20 cellular contexts compared by ENCODE assay signal in the genomic region with DNA sequence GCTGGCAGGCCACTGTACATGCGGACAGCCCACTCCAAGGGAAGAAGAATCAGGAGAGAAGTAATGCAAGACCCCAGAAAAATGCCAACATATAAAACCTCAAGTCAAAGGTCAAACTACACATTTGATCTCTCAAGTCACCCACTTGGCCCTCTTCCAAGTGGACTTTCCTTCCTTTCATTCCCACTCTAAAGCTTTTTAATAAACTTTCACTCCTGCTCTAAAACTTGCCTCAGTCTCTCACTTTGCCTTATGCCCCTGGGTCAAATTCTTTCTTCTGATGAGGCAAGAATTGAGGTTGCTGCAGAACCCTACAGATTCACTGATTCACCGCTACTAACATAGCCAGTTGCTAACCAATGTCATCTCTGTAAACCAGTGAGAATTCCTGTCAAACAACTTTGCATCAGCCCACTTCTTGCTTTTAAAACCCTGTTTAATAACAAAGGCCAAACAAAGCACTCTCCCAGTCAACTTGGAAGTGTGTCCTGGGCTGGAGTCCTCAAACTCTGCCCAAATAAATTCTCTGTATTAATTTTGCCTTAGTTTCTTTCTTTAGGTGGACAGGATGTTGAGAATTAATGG. TPM values are rescaled to one million over a fixed set of nuclear protein-coding genes. Genes with fewer than 3 reads are reported as not detected.
A peak's percentile ranks its signal among the peaks of the same experiment; 100 is the strongest.
DNase-seq lines count a peak whose midpoint lies in the region; ATAC-seq and TF ChIP-seq lines count a peak whose summit lies in the region.
"Had no signal": no experiment of that assay in that cellular context is flagged by ENCODE, and none has a peak within 500 bp of the region (broad histone marks: within the 10 kb centered on the region; RNA-seq: fewer than 3 reads in every experiment).

No MANE protein-coding gene starts in this region.

- intact Hi-C loops in mammary epithelial cell (cut with micrococcal nuclease) (no loop called here), breast epithelium (cut with DNase I; ENCODE audit: low total_unique reads) (no loop called here), esophagus muscularis mucosa (cut with DNase I) (loop anchor here (10.0 kb wide), 1 partner anchor 176 kb away; no protein-coding TSS in a partner anchor)
- intact Hi-C loops in CD4-positive, alpha-beta T cell (cut with DNase I, micrococcal nuclease), result no loop called here

- dilution Hi-C loops in mammary epithelial cell (cut with HindIII; ENCODE audit: low sequenced_read_pairs), result no loop called here

- H3K27me3 ChIP-seq in mammary epithelial cell (ENCODE audit: insufficient read depth, low read length) (no peaks in the 10 kb centered on the region), breast epithelium (no peaks in the 10 kb centered on the region), esophagus muscularis mucosa (no peaks in the 10 kb centered on the region)
- no peaks in the 10 kb centered on the region for H3K27me3 ChIP-seq in CD4-positive, alpha-beta T cell (ENCODE audit: control insufficient read depth, insufficient read depth, low read length)
- H3K27me3 ChIP-seq: BLaER1, SJSA1 had no signal

- no peaks in the 10 kb centered on the region for H3K79me2 ChIP-seq in mammary epithelial cell (ENCODE audit: insufficient read depth, low read length)

- H3K36me3 ChIP-seq in mammary epithelial cell (ENCODE audit: insufficient read depth, low read length) (no peaks in the 10 kb centered on the region), breast epithelium (no peaks in the 10 kb centered on the region), esophagus muscularis mucosa (no peaks in the 10 kb centered on the region)
- H3K36me3 ChIP-seq: BLaER1, SJSA1 had no signal

- no peak overlapping the region for H3K9ac ChIP-seq in mammary epithelial cell (ENCODE audit: insufficient read depth, low read length)
- H3K9ac ChIP-seq: BLaER1 had no signal

- H3K9me3 ChIP-seq in mammary epithelial cell (replicated peaks; ENCODE audit: insufficient read depth, low read length) (no peaks in the 10 kb centered on the region), breast epithelium (no peaks in the 10 kb centered on the region), esophagus muscularis mucosa (no peaks in the 10 kb centered on the region)
- H3K9me3 ChIP-seq in CD4-positive, alpha-beta T cell (ENCODE audit: control insufficient read depth, low read length), result no peaks in the 10 kb centered on the region
- H3K9me3 ChIP-seq: BLaER1, SJSA1 had no signal

- BruUV-seq in mammary epithelial cell (replicated peaks; lab: Mats Ljungman, UMichigan), result no TSS peak

- TF ChIP-seq CTCF in mammary epithelial cell (conservative IDR thresholded peaks at IDR 0.05 in 1 of 2, IDR thresholded peaks at IDR 0.05 in 1 of 2; ENCODE audit: extremely low read depth in 1 of 2, insufficient read depth in 1 of 2, low read depth in 1 of 2, low read length in 2 of 2) (no peak), breast epithelium (IDR thresholded peaks at IDR 0.05) (no peak), WTC11 (IDR thresholded peaks at IDR 0.05) (no peak), esophagus muscularis mucosa (IDR thresholded peaks at IDR 0.05) (no peak)
- TF ChIP-seq CTCF in CD4-positive, alpha-beta T cell (IDR thresholded peaks at IDR 0.05), result no peak

- no peaks in the 10 kb centered on the region for H3K36me3 Mint-ChIP-seq in WTC11
- no peaks in the 10 kb centered on the region for H3K36me3 Mint-ChIP-seq in CD4-positive, alpha-beta T cell (ENCODE audit: low read depth)
- H3K36me3 Mint-ChIP-seq: CD8-positive, alpha-beta memory T cell had no signal

- no peak overlapping the region for H2AFZ ChIP-seq in mammary epithelial cell (ENCODE audit: low read depth, low read length)

- H3K4me1 ChIP-seq in mammary epithelial cell (ENCODE audit: insufficient read depth, low read length) (no peaks in the 10 kb centered on the region), breast epithelium (no peaks in the 10 kb centered on the region), esophagus muscularis mucosa (no peaks in the 10 kb centered on the region)
- H3K4me1 ChIP-seq: BLaER1, SJSA1 had no signal

- H3K4me3 Mint-ChIP-seq in WTC11, result no peak overlapping the region
- H3K4me3 Mint-ChIP-seq in CD4-positive, alpha-beta T cell, result no peak overlapping the region
- H3K4me3 Mint-ChIP-seq: CD8-positive, alpha-beta memory T cell had no signal

- in situ Hi-C loops in mammary epithelial cell (cut with MboI; ENCODE audit: low sequenced_read_pairs in 2 of 2), result no loop called here

- H4K20me1 ChIP-seq in mammary epithelial cell (ENCODE audit: insufficient read depth, low read length), result no peaks in the 10 kb centered on the region
- H4K20me1 ChIP-seq: BLaER1 had no signal

- POLR2A ChIA-PET in WTC11 (lab: Charles Lee), result no interaction called here
- POLR2A ChIA-PET in CD4-positive, alpha-beta T cell (lab: Charles Lee), result no interaction called here

- 96% methylated on average over 2 of the region's 2 CpGs for WGBS in mammary epithelial cell (ENCODE audit: low coverage, missing lambda C conversion rate)
- WGBS in esophagus muscularis mucosa, result 97% methylated on average over 2 of the region's 2 CpGs

- no peak overlapping the region for H3K27ac ChIP-seq in mammary epithelial cell (ENCODE audit: insufficient read depth, low read depth, low read length)
- H3K27ac ChIP-seq in breast epithelium, result no peak overlapping the region
- no peak overlapping the region for H3K27ac ChIP-seq in esophagus muscularis mucosa (replicated peaks in 1 of 4)
- no peak overlapping the region for H3K27ac ChIP-seq in CD4-positive, alpha-beta T cell (ENCODE audit: low read depth, low read length)
- H3K27ac ChIP-seq: BLaER1, SJSA1 had no signal

- H3K4me1 Mint-ChIP-seq in WTC11, result peaks cover 49% of the 10 kb centered on the region
- H3K4me1 Mint-ChIP-seq in CD4-positive, alpha-beta T cell (ENCODE audit: low read depth), result no peaks in the 10 kb centered on the region
- H3K4me1 Mint-ChIP-seq: CD8-positive, alpha-beta memory T cell had no signal

- no peaks in the 10 kb centered on the region for H3K27me3 Mint-ChIP-seq in WTC11 (ENCODE audit: low read depth)
- no peaks in the 10 kb centered on the region for H3K27me3 Mint-ChIP-seq in CD4-positive, alpha-beta T cell

- TF ChIP-seq POLR2A in breast epithelium (IDR thresholded peaks at IDR 0.05), result no peak
- TF ChIP-seq POLR2A in esophagus muscularis mucosa (IDR thresholded peaks at IDR 0.05; ENCODE audit: low read depth), result no peak

- peak; percentile 60 for DNase-seq in mammary epithelial cell
- DNase-seq in breast epithelium (ENCODE audit: low spot score in 2 of 2), result no peak
- DNase-seq in WTC11 (ENCODE audit: low spot score), result no peak
- DNase-seq in esophagus muscularis mucosa (ENCODE audit: extremely low spot score), result no peak
- DNase-seq in activated effector memory CD4-positive, alpha-beta T cell treated with anti-CD3 and anti-CD28 coated beads, Interleukin-2, amount 50 U/mL, for 16 hours, result no peak
- no peak for DNase-seq in activated CD4-positive, alpha-beta T cell treated with anti-CD3 and anti-CD28 coated beads for 48 hours
- DNase-seq in CD4-positive, alpha-beta T cell, result no peak
- DNase-seq: 8988T; CD8-positive, alpha-beta memory T cell; EL; HCEC 1CT; KBM-7; NCI-H1436; NCI-H2029 treated with DMSO at 0.1 percent for 48 hours; NCI-H2171 treated with DMSO at 0.1 percent for 48 hours; NCI-H446 treated with DMSO at 0.1 percent for 48 hours; NCI-H774 had no signal

- peak overlapping the region; percentile 64 for H3K27ac Mint-ChIP-seq in WTC11
- no peak overlapping the region for H3K27ac Mint-ChIP-seq in CD4-positive, alpha-beta T cell
- H3K27ac Mint-ChIP-seq: CD8-positive, alpha-beta memory T cell had no signal

- ATAC-seq in WTC11 (no peak), esophagus mucosa (peak; percentile 61)
- ATAC-seq in CD4-positive, alpha-beta T cell (ENCODE audit: poor library complexity), result no peak

- H3K9me3 Mint-ChIP-seq in WTC11, result 0 out of 2 replicates have a peak, but pooled peaks cover 6% of the 10 kb centered on the region
- no peaks in the 10 kb centered on the region for H3K9me3 Mint-ChIP-seq in CD4-positive, alpha-beta T cell
- H3K9me3 Mint-ChIP-seq: CD8-positive, alpha-beta memory T cell had no signal

- H3K4me2 ChIP-seq in mammary epithelial cell (ENCODE audit: insufficient read depth, low read depth, low read length), result no peak overlapping the region
- H3K4me2 ChIP-seq: BLaER1 had no signal

- no peak for TF ChIP-seq EP300 in esophagus muscularis mucosa (IDR thresholded peaks at IDR 0.05)

- H3K4me3 ChIP-seq in mammary epithelial cell (replicated peaks in 1 of 3; ENCODE audit: insufficient read depth in 1 of 3, low read depth in 2 of 3, low read length in 3 of 3) (no peak overlapping the region), breast epithelium (no peak overlapping the region), esophagus muscularis mucosa (no peak overlapping the region)
- H3K4me3 ChIP-seq: BLaER1, SJSA1 had no signal

- CTCF ChIA-PET in mammary epithelial cell (lab: Charles Lee; ENCODE audit: low non-redundant PET), result no interaction called here
- CTCF ChIA-PET in WTC11 (lab: Charles Lee), result no interaction called here
- CTCF ChIA-PET in CD4-positive, alpha-beta T cell (lab: Charles Lee), result no interaction called here

TF ChIP-seq in WTC11, 78 proteins besides CTCF, POLR2A, EP300 and RAD21 (continues in another document):
- TF ChIP-seq, protein P1, sequence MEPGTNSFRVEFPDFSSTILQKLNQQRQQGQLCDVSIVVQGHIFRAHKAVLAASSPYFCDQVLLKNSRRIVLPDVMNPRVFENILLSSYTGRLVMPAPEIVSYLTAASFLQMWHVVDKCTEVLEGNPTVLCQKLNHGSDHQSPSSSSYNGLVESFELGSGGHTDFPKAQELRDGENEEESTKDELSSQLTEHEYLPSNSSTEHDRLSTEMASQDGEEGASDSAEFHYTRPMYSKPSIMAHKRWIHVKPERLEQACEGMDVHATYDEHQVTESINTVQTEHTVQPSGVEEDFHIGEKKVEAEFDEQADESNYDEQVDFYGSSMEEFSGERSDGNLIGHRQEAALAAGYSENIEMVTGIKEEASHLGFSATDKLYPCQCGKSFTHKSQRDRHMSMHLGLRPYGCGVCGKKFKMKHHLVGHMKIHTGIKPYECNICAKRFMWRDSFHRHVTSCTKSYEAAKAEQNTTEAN (CRISPR knock-in tag; IDR thresholded peaks at IDR 0.05), result no peak
- TF ChIP-seq CBFB (CRISPR knock-in tag; IDR thresholded peaks at IDR 0.05; ENCODE audit: low read depth), result no peak

RNA-seq across cellular contexts. Expression of a gene that starts 6.9 kb away (rescaled TPM):
- total RNA-seq in mammary epithelial cell (100 to 1,000 TPM in 1 of 2 donors, 10 to 100 TPM in 1; 99.6 to 130 TPM), breast epithelium (100 to 1,000 TPM; 151 to 240 (median 227) TPM), WTC11 (2021) (91.3 to 108 TPM (median 92.4 TPM) in 3 replicates), esophagus mucosa (92.4 TPM), esophagus muscularis mucosa (100 to 1,000 TPM in 2 of 4 donors, 10 to 100 TPM in 2; 88.0 to 135 (median 113) TPM)
- 102 TPM for polyA plus RNA-seq in mammary epithelial cell
- 84.9 TPM for polyA minus RNA-seq in mammary epithelial cell
- 100 to 1,000 TPM; 144 to 148 TPM for total RNA-seq in CD4-positive, alpha-beta T cell

RNA-seq across cellular contexts. Expression of a gene that starts 30.4 kb away (rescaled TPM):
- total RNA-seq in mammary epithelial cell (10 to 100 TPM in 1 of 2 donors, 1 to 10 TPM in 1; 9.3 to 13.2 TPM), breast epithelium (10 to 100 TPM; 12.8 to 21.3 (median 16.8) TPM), WTC11 (2021) (8.1 to 12.3 TPM (median 8.5 TPM) in 3 replicates), esophagus mucosa (4.5 TPM), esophagus muscularis mucosa (10 to 100 TPM in 2 of 4 donors, 1 to 10 TPM in 2; 7.8 to 17.9 (median 10.2) TPM)
- polyA plus RNA-seq in mammary epithelial cell, result 5.6 TPM
- 4.6 TPM for polyA minus RNA-seq in mammary epithelial cell
- 1 to 10 TPM; 8.1 to 9.8 TPM for total RNA-seq in CD4-positive, alpha-beta T cell
